In genomic region chr16:4529085-4530060, GRCh38 we compare ENCODE assay signal across 8 cellular contexts. TPM values are rescaled to one million over a fixed set of nuclear protein-coding genes. Genes with fewer than 3 reads are reported as not detected.
DNase-seq lines count a peak whose midpoint lies in the region; ATAC-seq and FAIRE-seq lines count a peak whose summit lies in the region.

No MANE protein-coding gene starts in this region.

- H3K27me3 ChIP-seq in aorta (ENCODE audit: control insufficient read depth in 1 of 2, insufficient read depth in 2 of 2, low read length in 1 of 2): no peaks in the 10 kb centered on the region

- no peaks in the 10 kb centered on the region for H3K9me3 ChIP-seq in aorta (ENCODE audit: control insufficient read depth, low read length)

- H3K4me3 ChIP-seq in aorta (ENCODE audit: low read length in 2 of 2): no peak overlapping the region

- peak; percentile 95 for ATAC-seq in activated T-helper 17 cell treated with anti-CD3 and anti-CD28 coated beads, Interleukin-2, amount 50 U/mL, for 72 hours (replicated peaks)
- ATAC-seq in aorta (ENCODE audit: low FRiP score) (no peak), GM21619 (IDR thresholded peaks at IDR 0.05; ENCODE audit: unreplicated experiment) (no peak)

- intact Hi-C loops in aorta (cut with DNase I): no loop called here

- FAIRE-seq in islet of Langerhans (lab: Jason Lieb, UNC): peak; percentile 27

- H3K27ac Mint-ChIP-seq in activated T-helper 17 cell treated with anti-CD3 and anti-CD28 coated beads, Interleukin-2, amount 50 U/mL, for 72 hours: peak overlapping the region; percentile 70

- H3K9me3 Mint-ChIP-seq in activated T-helper 17 cell treated with anti-CD3 and anti-CD28 coated beads, Interleukin-2, amount 50 U/mL, for 72 hours: no peaks in the 10 kb centered on the region

- H3K27me3 Mint-ChIP-seq in activated T-helper 17 cell treated with anti-CD3 and anti-CD28 coated beads, Interleukin-2, amount 50 U/mL, for 72 hours: no peaks in the 10 kb centered on the region

- 41 to 46% methylated on average over 16 of the region's 16 CpGs for WGBS in aorta, 2 donors

- peak overlapping the region; percentile 6 to 37 for H3K27ac ChIP-seq in aorta (ENCODE audit: low read depth in 1 of 2, low read length in 2 of 2)

- peak overlapping the region; percentile 57 for H3K4me3 Mint-ChIP-seq in activated T-helper 17 cell treated with anti-CD3 and anti-CD28 coated beads, Interleukin-2, amount 50 U/mL, for 72 hours

- peaks cover 6% of the 10 kb centered on the region for H3K36me3 Mint-ChIP-seq in activated T-helper 17 cell treated with anti-CD3 and anti-CD28 coated beads, Interleukin-2, amount 50 U/mL, for 72 hours (ENCODE audit: low read depth)

- no peaks in the 10 kb centered on the region for H3K4me1 ChIP-seq in aorta (ENCODE audit: control insufficient read depth in 1 of 2, insufficient read depth in 2 of 2, low read length in 2 of 2)

- no peaks in the 10 kb centered on the region for H3K36me3 ChIP-seq in aorta (ENCODE audit: control insufficient read depth in 1 of 2, insufficient read depth in 2 of 2, low read length in 1 of 2)

- H3K4me1 Mint-ChIP-seq in activated T-helper 17 cell treated with anti-CD3 and anti-CD28 coated beads, Interleukin-2, amount 50 U/mL, for 72 hours: peaks cover 7% of the 10 kb centered on the region

- DNase-seq in stimulated activated CD4-positive, alpha-beta T cell treated with anti-CD3 and anti-CD28 coated beads, Interleukin-4, amount 100 ng/mL, for 24 hours: peak; percentile 18
- DNase-seq in stimulated activated CD4-positive, alpha-beta T cell treated with anti-CD3 and anti-CD28 coated beads, Interleukin-2, amount 100 ng/mL, for 24 hours: no peak
- no peak for DNase-seq in aorta
- no peak for DNase-seq in dedifferentiated amniotic fluid mesenchymal stem cell (ENCODE audit: extremely low spot score)
- no peak for DNase-seq in effector CD4-positive, alpha-beta T cell

RNA-seq across cellular contexts. Expression of gene CDIP1, which starts 9.2 kb away (rescaled TPM):
- total RNA-seq in activated T-helper 17 cell treated with anti-CD3 and anti-CD28 coated beads, Interleukin-2, amount 50 U/mL, for 72 hours: 10 to 100 TPM; 24.5 to 31.2 TPM
- total RNA-seq in aorta: 10 to 100 TPM; 23.6 to 34.7 TPM
- 10 to 100 TPM; 12.5 to 18.4 TPM for polyA plus RNA-seq in aorta

RNA-seq across cellular contexts. Expression of gene C16orf96, which starts 26.8 kb away (rescaled TPM):
- total RNA-seq in activated T-helper 17 cell treated with anti-CD3 and anti-CD28 coated beads, Interleukin-2, amount 50 U/mL, for 72 hours: not detected
- under 1 TPM; 0.13 to 0.24 TPM for total RNA-seq in aorta
- polyA plus RNA-seq in aorta: not detected

RNA-seq across cellular contexts. Expression of gene HMOX2, which starts 53.2 kb away (rescaled TPM):
- total RNA-seq in activated T-helper 17 cell treated with anti-CD3 and anti-CD28 coated beads, Interleukin-2, amount 50 U/mL, for 72 hours: 10 to 100 TPM; 60.0 to 92.1 TPM
- total RNA-seq in aorta: 10 to 100 TPM; 25.1 to 28.6 TPM
- polyA plus RNA-seq in aorta: 10 to 100 TPM; 24.3 to 33.6 TPM

RNA-seq across cellular contexts. Expression of gene NMRAL1, which starts 54.9 kb away (rescaled TPM):
- total RNA-seq in activated T-helper 17 cell treated with anti-CD3 and anti-CD28 coated beads, Interleukin-2, amount 50 U/mL, for 72 hours: 10 to 100 TPM; 56.5 to 63.2 TPM
- total RNA-seq in aorta: 10 to 100 TPM; 23.5 to 28.9 TPM
- 10 to 100 TPM; 28.2 to 69.1 TPM for polyA plus RNA-seq in aorta
